ENCODE assay signal across 2 cellular contexts in genomic region chr22:26570126-26570525, GRCh38.
TF ChIP-seq lines count a peak whose summit lies in the region.

No MANE protein-coding gene starts in this region.

TF ChIP-seq in IMR-90, 13 proteins besides CTCF, POLR2A, EP300 and RAD21:
- TF ChIP-seq CHD1 (IDR thresholded peaks at IDR 0.05; ENCODE audit: low read depth, low read length) (no peak), RFX5 (IDR thresholded peaks at IDR 0.05; ENCODE audit: low read depth, low read length) (no peak), FOS (IDR thresholded peaks at IDR 0.05; ENCODE audit: low read depth, low read length) (no peak), MAZ (IDR thresholded peaks at IDR 0.05; ENCODE audit: borderline replicate concordance, low read depth, low read length) (no peak), MXI1 (IDR thresholded peaks at IDR 0.05; ENCODE audit: borderline replicate concordance, low read depth, low read length) (no peak), ELK1 (IDR thresholded peaks at IDR 0.05; ENCODE audit: borderline replicate concordance, low read depth, low read length) (no peak), RCOR1 (IDR thresholded peaks at IDR 0.05; ENCODE audit: insufficient replicate concordance, low read length) (no peak), NFE2L2 (IDR thresholded peaks at IDR 0.05; ENCODE audit: low read depth, low read length) (no peak), SMC3 (IDR thresholded peaks at IDR 0.05; ENCODE audit: low read depth, low read length) (no peak), BHLHE40 (IDR thresholded peaks at IDR 0.05; ENCODE audit: low read depth, low read length) (no peak), MAFK (IDR thresholded peaks at IDR 0.05; ENCODE audit: low read depth, low read length) (no peak), CEBPB (IDR thresholded peaks at IDR 0.05; ENCODE audit: low read depth, low read length) (no peak)
- TF ChIP-seq, protein P1, sequence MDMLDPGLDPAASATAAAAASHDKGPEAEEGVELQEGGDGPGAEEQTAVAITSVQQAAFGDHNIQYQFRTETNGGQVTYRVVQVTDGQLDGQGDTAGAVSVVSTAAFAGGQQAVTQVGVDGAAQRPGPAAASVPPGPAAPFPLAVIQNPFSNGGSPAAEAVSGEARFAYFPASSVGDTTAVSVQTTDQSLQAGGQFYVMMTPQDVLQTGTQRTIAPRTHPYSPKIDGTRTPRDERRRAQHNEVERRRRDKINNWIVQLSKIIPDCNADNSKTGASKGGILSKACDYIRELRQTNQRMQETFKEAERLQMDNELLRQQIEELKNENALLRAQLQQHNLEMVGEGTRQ (IDR thresholded peaks at IDR 0.05; ENCODE audit: low read depth, low read length): no peak

TF ChIP-seq in H1, 55 proteins besides CTCF, POLR2A, EP300 and RAD21:
- TF ChIP-seq EZH2 (IDR thresholded peaks at IDR 0.05; ENCODE audit: low read depth, low read length, severe bottlenecking) (no peak), BRCA1 (IDR thresholded peaks at IDR 0.05; ENCODE audit: low read depth, low read length) (no peak), SRF (IDR thresholded peaks at IDR 0.05; ENCODE audit: low read depth, low read length) (no peak), JUN (IDR thresholded peaks at IDR 0.05; ENCODE audit: low read depth, low read length) (no peak), KDM4A (IDR thresholded peaks at IDR 0.05; ENCODE audit: low read depth, low read length, severe bottlenecking) (no peak), JUND (IDR thresholded peaks at IDR 0.05; ENCODE audit: low read length) (no peak), BCL11A (IDR thresholded peaks at IDR 0.05; ENCODE audit: low read depth in 2 of 2, low read length in 2 of 2) (no peak), PHF8 (conservative IDR thresholded peaks at IDR 0.05; ENCODE audit: low read depth, low read length) (no peak), RBBP5 (IDR thresholded peaks at IDR 0.05; ENCODE audit: borderline replicate concordance, low read depth, low read length) (no peak)
- TF ChIP-seq, protein P2, sequence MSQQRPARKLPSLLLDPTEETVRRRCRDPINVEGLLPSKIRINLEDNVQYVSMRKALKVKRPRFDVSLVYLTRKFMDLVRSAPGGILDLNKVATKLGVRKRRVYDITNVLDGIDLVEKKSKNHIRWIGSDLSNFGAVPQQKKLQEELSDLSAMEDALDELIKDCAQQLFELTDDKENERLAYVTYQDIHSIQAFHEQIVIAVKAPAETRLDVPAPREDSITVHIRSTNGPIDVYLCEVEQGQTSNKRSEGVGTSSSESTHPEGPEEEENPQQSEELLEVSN (IDR thresholded peaks at IDR 0.05): no peak
